In genomic region chr3:108602935-108603294, GRCh38 we compare ENCODE assay signal across 14 cellular contexts. TPM values are rescaled to one million over a fixed set of nuclear protein-coding genes. Genes with fewer than 3 reads are reported as not detected.
DNase-seq lines count a peak whose midpoint lies in the region; ATAC-seq and TF ChIP-seq lines count a peak whose summit lies in the region.
"Had no signal": no experiment of that assay in that cellular context is flagged by ENCODE, and none has a peak within 500 bp of the region (broad histone marks: within the 10 kb centered on the region; RNA-seq: fewer than 3 reads in every experiment).

No MANE protein-coding gene starts in this region.

- peaks cover 55% of the 10 kb centered on the region for H3K4me1 Mint-ChIP-seq in activated T-cell treated with anti-CD3 and anti-CD28 coated beads, Interleukin-2, amount 50 U/mL, for 4 hours (ENCODE audit: low read depth)
- peaks cover 57% of the 10 kb centered on the region for H3K4me1 Mint-ChIP-seq in stimulated activated naive CD8-positive, alpha-beta T cell treated with anti-CD3 and anti-CD28 coated beads, Interleukin-15, amount 100 ng/mL, for 72 hours

- no peaks in the 10 kb centered on the region for H3K27me3 ChIP-seq in endocrine pancreas (ENCODE audit: control insufficient read depth, insufficient read depth, low read length)

- H3K36me3 Mint-ChIP-seq in activated T-cell treated with anti-CD3 and anti-CD28 coated beads, Interleukin-2, amount 50 U/mL, for 4 hours (ENCODE audit: insufficient read depth): peaks cover 6% of the 10 kb centered on the region

- in situ Hi-C loops in GM13976 (cut with MboI; ENCODE audit: low sequenced_read_pairs, unreplicated experiment): no loop called here

- peaks cover 37% of the 10 kb centered on the region for H3K4me1 ChIP-seq in endocrine pancreas (ENCODE audit: control insufficient read depth, insufficient read depth, low read length)

- H3K4me3 Mint-ChIP-seq in activated T-cell treated with anti-CD3 and anti-CD28 coated beads, Interleukin-2, amount 50 U/mL, for 4 hours: peak overlapping the region; percentile 77
- H3K4me3 Mint-ChIP-seq in stimulated activated naive CD8-positive, alpha-beta T cell treated with anti-CD3 and anti-CD28 coated beads, Interleukin-15, amount 100 ng/mL, for 72 hours: peak overlapping the region; percentile 47 to 63
- H3K4me3 Mint-ChIP-seq: dendritic cell treated with granulocyte-macrophage colony-stimulating factor and Interleukin-4, amounts not matched to agents 40 ng/mL and 50 ng/mL, for 4 days had no signal

- no peaks in the 10 kb centered on the region for H3K36me3 ChIP-seq in endocrine pancreas (ENCODE audit: control insufficient read depth, insufficient read depth, low read length)
- H3K36me3 ChIP-seq: left ventricle myocardium inferior had no signal

- ATAC-seq in activated T-cell treated with anti-CD3 and anti-CD28 coated beads, Interleukin-2, amount 50 U/mL, for 4 hours: peak in 1 of 2 donors; percentile 9
- ATAC-seq in stimulated activated naive CD8-positive, alpha-beta T cell treated with anti-CD3 and anti-CD28 coated beads, Interleukin-15, amount 100 ng/mL, for 72 hours: no peak

- H3K4me3 ChIP-seq in endocrine pancreas (ENCODE audit: control insufficient read depth, insufficient read depth, low read length): peak overlapping the region; percentile 91
- H3K4me3 ChIP-seq: GM23248 had no signal

- TF ChIP-seq CTCF in GM13976 (IDR thresholded peaks at IDR 0.05; ENCODE audit: borderline replicate concordance, control extremely low read depth, extremely low read depth, insufficient read depth, missing control alignments): no peak

- peak overlapping the region in 1 of 2 donors; percentile 87 for H3K27ac Mint-ChIP-seq in stimulated activated naive CD8-positive, alpha-beta T cell treated with anti-CD3 and anti-CD28 coated beads, Interleukin-15, amount 100 ng/mL, for 72 hours
- H3K27ac Mint-ChIP-seq: dendritic cell treated with granulocyte-macrophage colony-stimulating factor and Interleukin-4, amounts not matched to agents 40 ng/mL and 50 ng/mL, for 4 days had no signal

- peak overlapping the region; percentile 73 for H3K9ac ChIP-seq in endocrine pancreas (ENCODE audit: control insufficient read depth, insufficient read depth, low read length)
- H3K9ac ChIP-seq: GM23248 had no signal

- H3K9me3 Mint-ChIP-seq in activated T-cell treated with anti-CD3 and anti-CD28 coated beads, Interleukin-2, amount 50 U/mL, for 4 hours: no peaks in the 10 kb centered on the region
- peaks cover 0 to 5% of the 10 kb centered on the region in 2 donors for H3K9me3 Mint-ChIP-seq in stimulated activated naive CD8-positive, alpha-beta T cell treated with anti-CD3 and anti-CD28 coated beads, Interleukin-15, amount 100 ng/mL, for 72 hours
- H3K9me3 Mint-ChIP-seq: dendritic cell treated with granulocyte-macrophage colony-stimulating factor and Interleukin-4, amounts not matched to agents 40 ng/mL and 50 ng/mL, for 4 days had no signal

- no peaks in the 10 kb centered on the region for H3K9me3 ChIP-seq in endocrine pancreas (ENCODE audit: control insufficient read depth, low read length)
- H3K9me3 ChIP-seq: left ventricle myocardium inferior had no signal

- H3K27me3 Mint-ChIP-seq in activated T-cell treated with anti-CD3 and anti-CD28 coated beads, Interleukin-2, amount 50 U/mL, for 4 hours (ENCODE audit: low read depth): no peaks in the 10 kb centered on the region
- no peaks in the 10 kb centered on the region for H3K27me3 Mint-ChIP-seq in stimulated activated naive CD8-positive, alpha-beta T cell treated with anti-CD3 and anti-CD28 coated beads, Interleukin-15, amount 100 ng/mL, for 72 hours
- H3K27me3 Mint-ChIP-seq: dendritic cell treated with granulocyte-macrophage colony-stimulating factor and Interleukin-4, amounts not matched to agents 40 ng/mL and 50 ng/mL, for 4 days had no signal

- no peak for DNase-seq in activated T-cell treated with anti-CD3 and anti-CD28 coated beads, Interleukin-2, amount 50 U/mL, for 4 hours
- DNase-seq in activated T-cell treated with anti-CD3 and anti-CD28 coated beads, Interleukin-2, amount 50 U/mL, for 1 hour: no peak
- DNase-seq in OCI-M1 (lab: John Stamatoyannopoulos, UW) (peak; percentile 43), GM13976 (ENCODE audit: low spot score) (no peak), COR-L47 (lab: John Stamatoyannopoulos, UW) (no peak), GOT3 (lab: John Stamatoyannopoulos, UW) (no peak)
- no peak for DNase-seq in stimulated activated naive CD8-positive, alpha-beta T cell treated with anti-CD3 and anti-CD28 coated beads, Interleukin-15, amount 100 ng/mL, for 72 hours
- DNase-seq: GDM1; KBM-7; left ventricle myocardium inferior; stimulated activated CD4-positive, alpha-beta T cell treated with anti-CD3 and anti-CD28 coated beads, Interleukin-2, amount 100 ng/mL, for 48 hours had no signal

RNA-seq across cellular contexts. Expression of gene DZIP3, which starts 13.4 kb away (rescaled TPM):
- 1 to 10 TPM; 2.4 to 2.7 (median 2.6) TPM for total RNA-seq in activated T-cell treated with anti-CD3 and anti-CD28 coated beads, Interleukin-2, amount 50 U/mL, for 4 hours

RNA-seq across cellular contexts. Expression of gene CIP2A, which starts 13.7 kb away (rescaled TPM):
- total RNA-seq in activated T-cell treated with anti-CD3 and anti-CD28 coated beads, Interleukin-2, amount 50 U/mL, for 4 hours: 10 to 100 TPM; 15.4 to 20.3 (median 15.7) TPM
